In the genomic region with DNA sequence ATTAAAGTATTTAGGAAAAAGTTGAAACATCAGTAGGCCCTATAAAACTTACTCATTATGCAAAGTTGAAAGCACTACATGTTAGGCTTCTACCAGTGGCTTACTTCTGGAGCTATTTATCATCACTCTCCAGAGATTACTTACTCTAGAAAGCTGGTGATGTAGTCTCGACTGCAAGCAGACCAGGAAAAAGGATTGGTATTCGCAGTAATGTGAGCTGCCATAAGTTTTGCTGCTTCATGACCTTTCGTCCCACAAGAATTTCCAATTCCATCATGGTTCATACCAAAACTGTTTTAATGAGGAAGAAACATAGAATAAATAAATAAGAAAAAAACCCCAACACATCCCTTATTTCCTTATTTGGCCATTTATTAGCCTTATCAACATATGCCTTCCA, we compare ENCODE assay signal across 28 cellular contexts.
DNase-seq lines count a peak whose midpoint lies in the region; ATAC-seq and TF ChIP-seq lines count a peak whose summit lies in the region.
"Had no signal": no experiment of that assay in that cellular context is flagged by ENCODE, and none has a peak within 500 bp of the region (broad histone marks: within the 10 kb centered on the region; RNA-seq: fewer than 3 reads in every experiment).

No MANE protein-coding gene starts in this region.

- TF ChIP-seq CTCF in AG10803 (conservative IDR thresholded peaks at IDR 0.05; ENCODE audit: low read length) (no peak), fibroblast of lung (conservative IDR thresholded peaks at IDR 0.05 in 1 of 2, IDR thresholded peaks at IDR 0.05 in 1 of 2; ENCODE audit: low read depth in 1 of 2, low read length in 2 of 2) (no peak), osteoblast (IDR thresholded peaks at IDR 0.05; ENCODE audit: extremely low read depth, low read depth, low read length) (no peak)

- H3K4me3 ChIP-seq in AG10803 (ENCODE audit: low read length), result no peak overlapping the region
- no peak overlapping the region for H3K4me3 ChIP-seq in fibroblast of lung (replicated peaks in 1 of 4; ENCODE audit: control extremely low read depth in 1 of 4, insufficient read depth in 1 of 4, low read depth in 3 of 4, low read length in 4 of 4)
- no peak overlapping the region for H3K4me3 ChIP-seq in osteoblast (ENCODE audit: insufficient read depth, low read length)
- H3K4me3 ChIP-seq: colonic mucosa, heart left ventricle, spleen had no signal

- H2AFZ ChIP-seq in fibroblast of lung (ENCODE audit: low read length) (no peak overlapping the region), osteoblast (ENCODE audit: low read length) (no peak overlapping the region)

- no peak for ATAC-seq in HG03354 (IDR thresholded peaks at IDR 0.05; ENCODE audit: poor library complexity, severe bottlenecking, unreplicated experiment)
- ATAC-seq in HG02840 (IDR thresholded peaks at IDR 0.05; ENCODE audit: low FRiP score, unreplicated experiment), result no peak
- ATAC-seq: effector memory CD8-positive, alpha-beta T cell; heart left ventricle; left lobe of liver; Right ventricle myocardium inferior; stimulated activated memory B cell treated with anti-CD40 and anti-IgM and Interleukin-4, amounts not matched to agents 10 μg/mL and 1 μg/mL and 100 μg/mL, for 72 hours had no signal

- H3K9me3 ChIP-seq in fibroblast of lung (ENCODE audit: control insufficient read depth, insufficient read depth, low read depth, low read length), result no peaks in the 10 kb centered on the region
- H3K9me3 ChIP-seq in osteoblast (ENCODE audit: low read depth, low read length), result no peaks in the 10 kb centered on the region
- H3K9me3 ChIP-seq: colonic mucosa, heart left ventricle, spleen had no signal

- no peak overlapping the region for H3K27ac ChIP-seq in fibroblast of lung (ENCODE audit: insufficient read depth, low read length)
- H3K27ac ChIP-seq in osteoblast (ENCODE audit: low read depth, low read length), result peak overlapping the region; percentile 29
- H3K27ac ChIP-seq: colonic mucosa, heart left ventricle, spleen, WERI-Rb-1 had no signal

- H4K20me1 ChIP-seq in fibroblast of lung (ENCODE audit: control insufficient read depth, extremely low read depth, insufficient read depth, low read length) (no peaks in the 10 kb centered on the region), osteoblast (ENCODE audit: insufficient read depth, low read length) (no peaks in the 10 kb centered on the region)

- H3K4me2 ChIP-seq in fibroblast of lung (ENCODE audit: extremely low read depth, insufficient read depth, low read length), result no peak overlapping the region
- no peak overlapping the region for H3K4me2 ChIP-seq in osteoblast (ENCODE audit: insufficient read depth, low read length)

- no peak overlapping the region for H3K9ac ChIP-seq in fibroblast of lung (ENCODE audit: insufficient read depth, low read length)

- H3K36me3 ChIP-seq in fibroblast of lung (ENCODE audit: control insufficient read depth, insufficient read depth, low read length) (no peaks in the 10 kb centered on the region), osteoblast (ENCODE audit: insufficient read depth, low read length) (peaks cover 32% of the 10 kb centered on the region)
- H3K36me3 ChIP-seq: colonic mucosa, heart left ventricle, spleen, WERI-Rb-1 had no signal

- no peaks in the 10 kb centered on the region for H3K4me1 ChIP-seq in fibroblast of lung (ENCODE audit: control insufficient read depth, extremely low read depth, insufficient read depth, low read length)
- H3K4me1 ChIP-seq in osteoblast (ENCODE audit: insufficient read depth, low read length), result no peaks in the 10 kb centered on the region
- H3K4me1 ChIP-seq: colonic mucosa, heart left ventricle, spleen had no signal

- DNase-seq in AG10803 (ENCODE audit: low read depth) (peak; percentile 65), amniotic epithelial cell (ENCODE audit: low read depth) (peak; percentile 50), fibroblast of lung (ENCODE audit: low read depth in 2 of 2) (peak; percentile 83 to 93), osteoblast (ENCODE audit: insufficient read length, low spot score, missing footprints) (no peak), SW480 (ENCODE audit: low spot score) (no peak)
- DNase-seq in activated CD4-positive, alpha-beta T cell treated with anti-CD3 and anti-CD28 coated beads for 1 hour, result no peak
- DNase-seq: ACHN; activated CD4-positive, alpha-beta T cell treated with anti-CD3 and anti-CD28 coated beads, Interleukin-2, amount 50 U/mL, for 1 hour; CD4-positive, CD25-positive, alpha-beta regulatory T cell; colonic mucosa; effector memory CD8-positive, alpha-beta T cell; heart left ventricle; mesendoderm; naive B cell; NCI-H1417; NCI-H2081 treated with DMSO at 0.1 percent for 48 hours; NCI-H446; NCI-H82; nucleus accumbens; retina; spleen; stimulated activated CD4-positive, alpha-beta T cell treated with anti-CD3 and anti-CD28 coated beads, Interleukin-2, amount 100 ng/mL, for 48 hours; WERI-Rb-1 had no signal

- H3K27me3 ChIP-seq in fibroblast of lung (ENCODE audit: control insufficient read depth, insufficient read depth, low read length) (no peaks in the 10 kb centered on the region), osteoblast (ENCODE audit: insufficient read depth, low read length) (no peaks in the 10 kb centered on the region)
- H3K27me3 ChIP-seq: colonic mucosa, heart left ventricle, spleen had no signal

- H3K79me2 ChIP-seq in fibroblast of lung (ENCODE audit: control insufficient read depth, insufficient read depth, low read length), result no peaks in the 10 kb centered on the region
- H3K79me2 ChIP-seq in osteoblast (ENCODE audit: insufficient read depth, low read length), result peaks cover 3% of the 10 kb centered on the region

Comparison
In these comparisons a context has a peak if more than half of its experiments do, and no peak if none do; other contexts are left out.
1. DNase-seq: peak in AG10803 (single experiment), amniotic epithelial cell (single experiment) and fibroblast of lung (2 of 2); none in osteoblast (single experiment), SW480 (single experiment) and activated CD4-positive, alpha-beta T cell treated with anti-CD3 and anti-CD28 coated beads for 1 hour (single experiment).